In the genomic region with DNA sequence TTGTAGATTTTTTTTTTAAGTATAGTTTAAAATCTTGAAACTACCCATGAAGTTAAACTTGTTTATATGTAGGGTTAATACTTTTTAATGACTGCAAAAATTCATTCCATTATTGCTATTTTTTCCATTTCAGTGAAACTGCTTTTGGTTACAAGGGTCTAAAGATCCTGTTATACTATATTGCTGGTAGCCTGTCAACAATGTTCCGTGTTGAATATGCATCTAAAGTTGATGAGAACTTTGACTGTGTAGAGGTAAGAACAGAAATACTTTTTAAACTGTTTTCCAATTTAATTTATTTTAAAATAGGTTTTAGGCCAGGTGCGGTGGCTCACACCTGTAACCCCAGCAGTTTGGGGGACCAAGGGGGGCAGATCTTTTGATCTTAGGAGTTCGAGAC, we compare ENCODE assay signal across 28 cellular contexts.
"Had no signal": no experiment of that assay in that cellular context is flagged by ENCODE, and none has a peak within 500 bp of the region (broad histone marks: within the 10 kb centered on the region; RNA-seq: fewer than 3 reads in every experiment).

No MANE protein-coding gene starts in this region.

- H3K27ac ChIP-seq: stomach, suprapubic skin, testis, thoracic aorta, thyroid gland, tibial artery, tibial nerve, transverse colon, upper lobe of left lung, upper lobe of right lung, uterus, vagina had no signal

- H3K36me3 ChIP-seq: thoracic aorta, thyroid gland, transverse colon, uterus, vagina had no signal

- H3K4me3 Mint-ChIP-seq: stimulated activated effector memory CD8-positive, alpha-beta T cell treated with anti-CD3 and anti-CD28 coated beads, Interleukin-12 subunit alpha, Interleukin-12 subunit beta, amount 100 ng/mL, for 72 hours; stimulated activated memory B cell treated with anti-CD40 and anti-IgM and Interleukin-4, amounts not matched to agents 10 μg/mL and 1 μg/mL and 100 μg/mL, for 72 hours; stimulated activated naive B cell treated with anti-CD40 and anti-IgM and Interleukin-4, amounts not matched to agents 10 μg/mL and 1 μg/mL and 100 μg/mL, for 72 hours; stimulated activated naive CD8-positive, alpha-beta T cell treated with anti-CD3 and anti-CD28 coated beads, Interleukin-15, amount 100 ng/mL, for 72 hours; stimulated activated naive CD8-positive, alpha-beta T cell treated with anti-CD3 and anti-CD28 coated beads, Interleukin-15, Interleukin-2, amounts not matched to agents 100 ng/mL and 50 ng/mL, for 24 hours; type B pancreatic cell had no signal

- H3K9me3 ChIP-seq: stomach, suprapubic skin, testis, thoracic aorta, thyroid gland, tibial artery, tibial nerve, transverse colon, upper lobe of left lung, upper lobe of right lung, uterus, vagina had no signal

- H3K4me1 ChIP-seq: suprapubic skin, testis, thyroid gland, tibial artery, upper lobe of right lung, uterus, vagina had no signal

- H3K27me3 Mint-ChIP-seq: stimulated activated memory B cell treated with anti-CD40 and anti-IgM and Interleukin-4, amounts not matched to agents 10 μg/mL and 1 μg/mL and 100 μg/mL, for 72 hours; stimulated activated naive B cell treated with anti-CD40 and anti-IgM and Interleukin-4, amounts not matched to agents 10 μg/mL and 1 μg/mL and 100 μg/mL, for 72 hours; stimulated activated naive CD8-positive, alpha-beta T cell treated with anti-CD3 and anti-CD28 coated beads, Interleukin-15, amount 100 ng/mL, for 72 hours; stimulated activated naive CD8-positive, alpha-beta T cell treated with anti-CD3 and anti-CD28 coated beads, Interleukin-15, Interleukin-2, amounts not matched to agents 100 ng/mL and 50 ng/mL, for 24 hours; type B pancreatic cell had no signal

- DNase-seq: stimulated activated CD4-positive, alpha-beta T cell treated with anti-CD3 and anti-CD28 coated beads, Interleukin-2, amount 100 ng/mL, for 48 hours; stimulated activated CD4-positive, alpha-beta T cell treated with anti-CD3 and anti-CD28 coated beads, Interleukin-4, amount 100 ng/mL, for 1 hour; stimulated activated CD4-positive, alpha-beta T cell treated with anti-CD3 and anti-CD28 coated beads, Interleukin-4, amount 100 ng/mL, for 24 hours; stimulated activated CD4-positive, alpha-beta T cell treated with anti-CD3 and anti-CD28 coated beads, Interleukin-4, amount 100 ng/mL, for 4 hours; stimulated activated CD8-positive, alpha-beta memory T cell treated with anti-CD3 and anti-CD28 coated beads, Interleukin-4, amount 100 ng/mL, for 48 hours; stimulated activated naive B cell treated with anti-CD40 and anti-IgM and Interleukin-4, amounts not matched to agents 10 μg/mL and 1 μg/mL and 100 μg/mL, for 72 hours; stimulated activated naive CD4-positive, alpha-beta T cell; stimulated activated naive CD4-positive, alpha-beta T cell treated with Interleukin-2 at 50 U/mL for 16 hours; stimulated activated naive CD8-positive, alpha-beta T cell treated with anti-CD3 and anti-CD28 coated beads, Interleukin-15, amount 100 ng/mL, for 72 hours; stimulated activated naive CD8-positive, alpha-beta T cell treated with anti-CD3 and anti-CD28 coated beads, Interleukin-15, Interleukin-2, amounts not matched to agents 100 U/mL and 50 U/mL, for 24 hours; stomach; substantia nigra; testis; thyroid gland; tibial artery; transverse colon; trophoblast cell; upper lobe of left lung; upper lobe of right lung; uterus had no signal

- H3K9me3 Mint-ChIP-seq: stimulated activated effector memory CD8-positive, alpha-beta T cell treated with anti-CD3 and anti-CD28 coated beads, Interleukin-12 subunit alpha, Interleukin-12 subunit beta, amount 100 ng/mL, for 72 hours; stimulated activated memory B cell treated with anti-CD40 and anti-IgM and Interleukin-4, amounts not matched to agents 10 μg/mL and 1 μg/mL and 100 μg/mL, for 72 hours; stimulated activated naive B cell treated with anti-CD40 and anti-IgM and Interleukin-4, amounts not matched to agents 10 μg/mL and 1 μg/mL and 100 μg/mL, for 72 hours; stimulated activated naive CD8-positive, alpha-beta T cell treated with anti-CD3 and anti-CD28 coated beads, Interleukin-15, amount 100 ng/mL, for 72 hours; stimulated activated naive CD8-positive, alpha-beta T cell treated with anti-CD3 and anti-CD28 coated beads, Interleukin-15, Interleukin-2, amounts not matched to agents 100 ng/mL and 50 ng/mL, for 24 hours; type B pancreatic cell had no signal

- H3K27ac Mint-ChIP-seq: stimulated activated effector memory CD8-positive, alpha-beta T cell treated with anti-CD3 and anti-CD28 coated beads, Interleukin-12 subunit alpha, Interleukin-12 subunit beta, amount 100 ng/mL, for 72 hours; stimulated activated memory B cell treated with anti-CD40 and anti-IgM and Interleukin-4, amounts not matched to agents 10 μg/mL and 1 μg/mL and 100 μg/mL, for 72 hours; stimulated activated naive B cell treated with anti-CD40 and anti-IgM and Interleukin-4, amounts not matched to agents 10 μg/mL and 1 μg/mL and 100 μg/mL, for 72 hours; stimulated activated naive CD8-positive, alpha-beta T cell treated with anti-CD3 and anti-CD28 coated beads, Interleukin-15, amount 100 ng/mL, for 72 hours; stimulated activated naive CD8-positive, alpha-beta T cell treated with anti-CD3 and anti-CD28 coated beads, Interleukin-15, Interleukin-2, amounts not matched to agents 100 ng/mL and 50 ng/mL, for 24 hours; type B pancreatic cell had no signal

- ATAC-seq: stimulated activated effector memory CD8-positive, alpha-beta T cell treated with anti-CD3 and anti-CD28 coated beads, Interleukin-12 subunit alpha, Interleukin-12 subunit beta, amount 100 ng/mL, for 72 hours; stimulated activated memory B cell treated with anti-CD40 and anti-IgM and Interleukin-4, amounts not matched to agents 10 μg/mL and 1 μg/mL and 100 μg/mL, for 72 hours; stimulated activated naive B cell treated with anti-CD40 and anti-IgM and Interleukin-4, amounts not matched to agents 10 μg/mL and 1 μg/mL and 100 μg/mL, for 72 hours; stimulated activated naive CD8-positive, alpha-beta T cell treated with anti-CD3 and anti-CD28 coated beads, Interleukin-15, amount 100 ng/mL, for 72 hours; stimulated activated naive CD8-positive, alpha-beta T cell treated with anti-CD3 and anti-CD28 coated beads, Interleukin-15, Interleukin-2, amounts not matched to agents 100 U/mL and 50 U/mL, for 24 hours; upper lobe of right lung had no signal

- H3K4me3 ChIP-seq: stomach, suprapubic skin, testis, thoracic aorta, thyroid gland, tibial artery, tibial nerve, transverse colon, upper lobe of left lung, upper lobe of right lung, uterus, vagina had no signal

- H3K27me3 ChIP-seq: stomach, suprapubic skin, testis, thyroid gland, tibial artery, tibial nerve, transverse colon, upper lobe of left lung, upper lobe of right lung, uterus, vagina had no signal
